8 cellular contexts compared by ENCODE assay signal in genomic region chr14:101665478-101666078, GRCh38.
DNase-seq lines count a peak whose midpoint lies in the region; ATAC-seq and TF ChIP-seq lines count a peak whose summit lies in the region.

No MANE protein-coding gene starts in this region.

- no peak overlapping the region for H3K4me2 ChIP-seq in neural cell (ENCODE audit: low read length)

- no peaks in the 10 kb centered on the region for H3F3A ChIP-seq in neural cell (ENCODE audit: insufficient read depth, low read length, poor library complexity, severe bottlenecking)

- no peak overlapping the region for H3K4me3 ChIP-seq in LNCaP clone FGC (ENCODE audit: low read depth, low read length)
- H3K4me3 ChIP-seq in SK-N-MC, result no peak overlapping the region
- H3K4me3 ChIP-seq in coronary artery, result no peak overlapping the region
- no peak overlapping the region for H3K4me3 ChIP-seq in neural cell (ENCODE audit: low read length)

- H3K27ac ChIP-seq in SK-N-MC, result no peak overlapping the region
- no peak overlapping the region for H3K27ac ChIP-seq in coronary artery
- no peak overlapping the region for H3K27ac ChIP-seq in neural cell (ENCODE audit: low read length)

- no peaks in the 10 kb centered on the region for H3K79me2 ChIP-seq in neural cell (replicated peaks; ENCODE audit: insufficient read depth, low read length)

- DNase-seq in NCI-H1092 treated with DMSO at 0.1 percent for 48 hours (lab: John Stamatoyannopoulos, UW), result peak; percentile 37
- DNase-seq in NCI-H1092 (lab: John Stamatoyannopoulos, UW), result no peak
- DNase-seq in LNCaP clone FGC (ENCODE audit: low read depth), result peak; percentile 56
- DNase-seq in SK-N-MC (ENCODE audit: low read depth, low spot score), result peak; percentile 35
- no peak for DNase-seq in coronary artery (ENCODE audit: low spot score)

- no peaks in the 10 kb centered on the region for H3K36me3 ChIP-seq in SK-N-MC (ENCODE audit: insufficient read depth, low read length)
- H3K36me3 ChIP-seq in neural cell (ENCODE audit: insufficient read depth, low read length), result no peaks in the 10 kb centered on the region

- H3K27me3 ChIP-seq in neural cell (ENCODE audit: insufficient read depth, low read depth, low read length), result no peaks in the 10 kb centered on the region

- H3K9ac ChIP-seq in SK-N-MC (ENCODE audit: insufficient read length) (no peak overlapping the region), neural cell (ENCODE audit: low read length) (no peak overlapping the region)

- no peak for TF ChIP-seq EP300 in neural cell (conservative IDR thresholded peaks at IDR 0.05; ENCODE audit: poor library complexity, severe bottlenecking)

- TF ChIP-seq CTCF in LNCaP clone FGC (IDR thresholded peaks at IDR 0.05; ENCODE audit: control insufficient read depth, extremely low read depth, insufficient read depth) (peak; percentile 84), coronary artery (IDR thresholded peaks at IDR 0.05) (peak; percentile 15), neural cell (IDR thresholded peaks at IDR 0.05; ENCODE audit: poor library complexity, severe bottlenecking) (peak; percentile 91)

- no peaks in the 10 kb centered on the region for H3K9me2 ChIP-seq in neural cell (ENCODE audit: insufficient read depth, low read length)

- ATAC-seq in GM18867 (IDR thresholded peaks at IDR 0.05; ENCODE audit: unreplicated experiment) (no peak), HG02642 (IDR thresholded peaks at IDR 0.05; ENCODE audit: poor library complexity, unreplicated experiment) (no peak)

- peak; percentile 98 for TF ChIP-seq RAD21 in neural cell (conservative IDR thresholded peaks at IDR 0.05)

- H2AFZ ChIP-seq in neural cell (ENCODE audit: low read depth, low read length), result no peak overlapping the region

- H4K20me1 ChIP-seq in neural cell (ENCODE audit: insufficient read depth), result no peaks in the 10 kb centered on the region

- H3K9me3 ChIP-seq in SK-N-MC (ENCODE audit: low read depth, low read length) (peaks cover 4% of the 10 kb centered on the region; the same call in 1 of the 2 replicates), neural cell (ENCODE audit: low read length) (no peaks in the 10 kb centered on the region)

TF ChIP-seq in neural cell, 6 proteins besides CTCF, POLR2A, EP300 and RAD21:
- peak; percentile 97 for TF ChIP-seq SMC3 (conservative IDR thresholded peaks at IDR 0.05; ENCODE audit: poor library complexity)
- no peak for TF ChIP-seq EZH2 (IDR thresholded peaks at IDR 0.05; ENCODE audit: borderline replicate concordance, insufficient read depth, low read length, poor library complexity, severe bottlenecking)
- TF ChIP-seq REST (IDR thresholded peaks at IDR 0.05; ENCODE audit: borderline replicate concordance), result no peak
- TF ChIP-seq MXI1 (conservative IDR thresholded peaks at IDR 0.05; ENCODE audit: poor library complexity, severe bottlenecking), result no peak
- TF ChIP-seq POLR2AphosphoS5 (IDR thresholded peaks at IDR 0.05), result no peak

Comparison
In these comparisons a context has a peak if more than half of its experiments do, and no peak if none do; other contexts are left out.
1. DNase-seq: peak in NCI-H1092 treated with DMSO at 0.1 percent for 48 hours (single experiment), LNCaP clone FGC (single experiment) and SK-N-MC (single experiment); none in NCI-H1092 (single experiment) and coronary artery (single experiment).
2. CTCF ChIP-seq: peak in every context shown above with its lines; median percentile 91 in neural cell; 84 in LNCaP clone FGC; 15 in coronary artery.